In genomic region chr6:145963216-145964068, GRCh38 we compare ENCODE assay signal across 1 cellular context.
TF ChIP-seq lines count a peak whose summit lies in the region.

No MANE protein-coding gene starts in this region.

TF ChIP-seq in IMR-90, 13 proteins besides CTCF, POLR2A, EP300 and RAD21 (continued from another document):
- TF ChIP-seq MXI1 (IDR thresholded peaks at IDR 0.05; ENCODE audit: borderline replicate concordance, low read depth, low read length) (peak; percentile 29; the same call in 1 of the 2 replicates), BHLHE40 (IDR thresholded peaks at IDR 0.05; ENCODE audit: low read depth, low read length) (no peak)
